ENCODE assay signal across 13 cellular contexts in the genomic region with DNA sequence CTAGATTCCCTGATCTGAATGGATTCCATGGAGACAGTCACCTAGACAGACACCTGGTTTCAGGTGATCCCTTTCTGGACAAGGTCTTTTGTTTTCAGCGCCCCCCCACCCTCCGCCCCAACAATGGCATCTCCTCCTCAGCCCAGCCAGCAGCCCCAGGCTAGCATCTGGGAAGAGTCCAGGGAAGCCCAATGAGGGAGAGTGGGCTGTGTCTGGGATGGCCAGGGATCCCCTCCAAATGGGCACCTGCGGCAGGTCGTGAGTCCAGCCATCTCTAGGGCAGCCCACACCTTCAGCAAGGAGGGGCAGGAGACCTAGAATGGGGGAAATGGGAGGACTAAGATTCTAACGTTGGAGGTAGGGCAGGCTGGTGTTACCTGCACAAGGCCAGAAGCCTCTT. TPM values are rescaled to one million over a fixed set of nuclear protein-coding genes. Genes with fewer than 3 reads are reported as not detected.
DNase-seq lines count a peak whose midpoint lies in the region; ATAC-seq and TF ChIP-seq lines count a peak whose summit lies in the region.
"Had no signal": no experiment of that assay in that cellular context is flagged by ENCODE, and none has a peak within 500 bp of the region (broad histone marks: within the 10 kb centered on the region; RNA-seq: fewer than 3 reads in every experiment).

No MANE protein-coding gene starts in this region.

- DNase-seq in H7 (peak; percentile 29), memory B cell (ENCODE audit: low spot score in 2 of 2) (no peak), smooth muscle cell (lab: John Stamatoyannopoulos, UW; ENCODE audit: unreplicated experiment) (no peak), NCI-H1436 (lab: John Stamatoyannopoulos, UW) (no peak), NCI-H526 (lab: John Stamatoyannopoulos, UW) (no peak), NCI-H2227 (lab: John Stamatoyannopoulos, UW; ENCODE audit: unreplicated experiment) (no peak)
- no peak for DNase-seq in central memory CD4-positive, alpha-beta T cell
- DNase-seq: activated CD4-positive, alpha-beta memory T cell treated with anti-CD3 and anti-CD28 coated beads, Interleukin-2, amount 10 ng/mL, durations not matched to agents 7 days and 5 days; activated gamma-delta T cell; GF-D8; NCI-H526 treated with DMSO at 0.1 percent for 48 hours had no signal

- H3K27ac ChIP-seq in smooth muscle cell (ENCODE audit: low read depth), result no peak overlapping the region
- H3K27ac ChIP-seq: C4-2B had no signal

- no peak overlapping the region for H2AFZ ChIP-seq in smooth muscle cell (ENCODE audit: low read depth)

- peak overlapping the region; percentile 86 for H3K4me2 ChIP-seq in smooth muscle cell

- TF ChIP-seq CTCF in brain (conservative IDR thresholded peaks at IDR 0.05) (no peak), smooth muscle cell (IDR thresholded peaks at IDR 0.05; ENCODE audit: borderline replicate concordance, insufficient read depth, poor library complexity, severe bottlenecking) (no peak)

- no peaks in the 10 kb centered on the region for H3K79me2 ChIP-seq in smooth muscle cell (ENCODE audit: low read depth)

- no peaks in the 10 kb centered on the region for H4K20me1 ChIP-seq in smooth muscle cell (ENCODE audit: low read depth)

- H3K4me1 ChIP-seq in smooth muscle cell (ENCODE audit: low read depth), result no peaks in the 10 kb centered on the region

- no peaks in the 10 kb centered on the region for H3F3A ChIP-seq in smooth muscle cell (ENCODE audit: low read depth)

- H3K27ac Mint-ChIP-seq in brain (peak overlapping the region in 3 of 5 experiments; percentile 36 to 64 (median 55)), memory B cell (no peak overlapping the region)
- H3K27ac Mint-ChIP-seq: activated CD4-positive, alpha-beta memory T cell treated with anti-CD3 and anti-CD28 coated beads, Interleukin-2, amount 10 ng/mL, durations not matched to agents 7 days and 5 days had no signal

- H3K36me3 Mint-ChIP-seq in brain (no peaks in the 10 kb centered on the region), memory B cell (no peaks in the 10 kb centered on the region)

- H3K36me3 ChIP-seq in H7 (replicated peaks; ENCODE audit: control insufficient read depth, insufficient read depth, low read length) (no peaks in the 10 kb centered on the region), smooth muscle cell (ENCODE audit: low read depth) (no peaks in the 10 kb centered on the region)

- 65% methylated on average over 4 of the region's 5 CpGs for WGBS in smooth muscle cell (ENCODE audit: low lambda C conversion rate)

- H3K4me3 ChIP-seq in H7 (ENCODE audit: insufficient read depth, low read depth, low read length) (peak overlapping the region; percentile 55; the same call in 1 of the 2 replicates), smooth muscle cell (peak overlapping the region; percentile 55)

- H3K9me3 ChIP-seq in smooth muscle cell (replicated peaks; ENCODE audit: low read depth), result no peaks in the 10 kb centered on the region

- ATAC-seq in memory B cell (ENCODE audit: low read depth), result no peak

- H3K27me3 Mint-ChIP-seq in brain, result peaks cover 35% of the 10 kb centered on the region
- H3K27me3 Mint-ChIP-seq in memory B cell, result peaks cover 24% of the 10 kb centered on the region

- H3K9me3 Mint-ChIP-seq in brain (no peaks in the 10 kb centered on the region), memory B cell (no peaks in the 10 kb centered on the region)
- H3K9me3 Mint-ChIP-seq: activated CD4-positive, alpha-beta memory T cell treated with anti-CD3 and anti-CD28 coated beads, Interleukin-2, amount 10 ng/mL, durations not matched to agents 7 days and 5 days had no signal

- H3K9ac ChIP-seq in smooth muscle cell (ENCODE audit: low read depth), result no peak overlapping the region

- peaks cover 34% of the 10 kb centered on the region for H3K27me3 ChIP-seq in H7 (ENCODE audit: control insufficient read depth, insufficient read depth, low read length)
- peaks cover 7% of the 10 kb centered on the region for H3K27me3 ChIP-seq in smooth muscle cell (ENCODE audit: low read depth)

- H3K4me3 Mint-ChIP-seq in brain (peak overlapping the region; percentile 76 to 84 (median 79)), memory B cell (peak overlapping the region; percentile 69)
- H3K4me3 Mint-ChIP-seq: activated CD4-positive, alpha-beta memory T cell treated with anti-CD3 and anti-CD28 coated beads, Interleukin-2, amount 10 ng/mL, durations not matched to agents 7 days and 5 days had no signal

- H3K4me1 Mint-ChIP-seq in brain (peaks cover 43% of the 10 kb centered on the region), memory B cell (peaks cover 4% of the 10 kb centered on the region)
- H3K4me1 Mint-ChIP-seq: activated CD4-positive, alpha-beta memory T cell treated with anti-CD3 and anti-CD28 coated beads, Interleukin-2, amount 10 ng/mL, durations not matched to agents 7 days and 5 days had no signal

RNA-seq across cellular contexts. Expression of gene SLC24A3, which starts 1.2 kb away (rescaled TPM):
- 0.44 and 0.48 TPM in 2 replicates for total RNA-seq in H7 (2014; rRNA removed; shearing (Covaris generic))
- polyA plus RNA-seq in brain (ENCODE audit: insufficient read depth, low read depth, low replicate concordance), result 4.4 TPM
- 2.5 and 3.5 TPM in 2 replicates for total RNA-seq in smooth muscle cell
- polyA plus RNA-seq in smooth muscle cell, result 3.2 and 4.3 TPM in 2 replicates
- total RNA-seq: activated CD4-positive, alpha-beta memory T cell treated with anti-CD3 and anti-CD28 coated beads, Interleukin-2, amount 10 ng/mL, durations not matched to agents 7 days and 5 days had no signal
